ENCODE assay signal across 18 cellular contexts in genomic region chr14:99183716-99184115, GRCh38.
A peak's percentile ranks its signal among the peaks of the same experiment; 100 is the strongest.
DNase-seq lines count a peak whose midpoint lies in the region; ATAC-seq, FAIRE-seq and TF ChIP-seq lines count a peak whose summit lies in the region.
"Had no signal": no experiment of that assay in that cellular context is flagged by ENCODE, and none has a peak within 500 bp of the region (broad histone marks: within the 10 kb centered on the region; RNA-seq: fewer than 3 reads in every experiment).

No MANE protein-coding gene starts in this region.

- H3K4me1 ChIP-seq in H1 (replicated peaks in 1 of 4; ENCODE audit: control insufficient read depth in 3 of 4, insufficient read depth in 4 of 4, low read length in 3 of 4): peaks cover 0 to 3% (median 1%) of the 10 kb centered on the region in 4 experiments; a peak in 4 of 7 replicates
- no peaks in the 10 kb centered on the region for H3K4me1 ChIP-seq in right atrium auricular region

- H2BK20ac ChIP-seq in H1 (ENCODE audit: low read length): no peak overlapping the region

- no peaks in the 10 kb centered on the region for H3K27me3 Mint-ChIP-seq in stimulated activated naive CD8-positive, alpha-beta T cell treated with anti-CD3 and anti-CD28 coated beads, Interleukin-15, Interleukin-2, amounts not matched to agents 100 ng/mL and 50 ng/mL, for 24 hours
- H3K27me3 Mint-ChIP-seq in activated T-cell treated with anti-CD3 and anti-CD28 coated beads, Interleukin-2, amount 50 U/mL, for 4 hours (ENCODE audit: low read depth): no peaks in the 10 kb centered on the region
- H3K27me3 Mint-ChIP-seq: activated B cell treated with CpG ODN at 0.5 μM for 24 hours; stimulated activated naive B cell treated with anti-CD40 and anti-IgM and Interleukin-4, amounts not matched to agents 10 μg/mL and 1 μg/mL and 100 μg/mL, for 72 hours had no signal

- no peak overlapping the region for H3K4ac ChIP-seq in H1 (replicated peaks; ENCODE audit: insufficient read length, low read depth, low read length)

- no peak for ATAC-seq in stimulated activated naive CD8-positive, alpha-beta T cell treated with anti-CD3 and anti-CD28 coated beads, Interleukin-15, Interleukin-2, amounts not matched to agents 100 U/mL and 50 U/mL, for 24 hours
- ATAC-seq in activated T-cell treated with anti-CD3 and anti-CD28 coated beads, Interleukin-2, amount 50 U/mL, for 4 hours: no peak
- no peak for ATAC-seq in HG02759 (IDR thresholded peaks at IDR 0.05; ENCODE audit: unreplicated experiment)
- ATAC-seq: stimulated activated naive B cell treated with anti-CD40 and anti-IgM and Interleukin-4, amounts not matched to agents 10 μg/mL and 1 μg/mL and 100 μg/mL, for 72 hours had no signal

- no peak for TF ChIP-seq POLR2A in H1 (IDR thresholded peaks at IDR 0.05; ENCODE audit: control extremely low read depth in 1 of 2, low read depth in 2 of 2, low read length in 2 of 2)

- H3K23ac ChIP-seq in H1 (ENCODE audit: insufficient read length): no peak overlapping the region

- H3K18ac ChIP-seq in H1 (ENCODE audit: extremely low read depth, low read length): no peak overlapping the region

- H3K4me3 ChIP-seq in H1 (ENCODE audit: extremely low read depth in 1 of 4, insufficient read depth in 2 of 4, low read depth in 3 of 4, low read length in 4 of 4) (no peak overlapping the region), right atrium auricular region (no peak overlapping the region)
- H3K4me3 ChIP-seq: PC-9, tibial nerve had no signal

- no peak overlapping the region for H3K14ac ChIP-seq in H1 (ENCODE audit: insufficient read length)

- no peaks in the 10 kb centered on the region for H3K36me3 ChIP-seq in H1 (ENCODE audit: control insufficient read depth in 2 of 4, insufficient read depth in 4 of 4, low read length in 3 of 4)
- no peaks in the 10 kb centered on the region for H3K36me3 ChIP-seq in right atrium auricular region
- H3K36me3 ChIP-seq: tibial nerve had no signal

- H3K56ac ChIP-seq in H1 (replicated peaks; ENCODE audit: insufficient read length, low read depth, low read length): no peak overlapping the region

- H3K79me2 ChIP-seq in H1 (ENCODE audit: control insufficient read depth in 1 of 2, insufficient read depth in 2 of 2, low read length in 2 of 2): peaks cover 0 to 13% of the 10 kb centered on the region in 2 experiments; a peak in 2 of 4 replicates

- no peak overlapping the region for H3K9ac ChIP-seq in H1 (replicated peaks in 1 of 4; ENCODE audit: extremely low read depth in 1 of 4, low read depth in 3 of 4, low read length in 3 of 4)

- no peaks in the 10 kb centered on the region; the same call in 1 of the 2 replicates for H3K79me1 ChIP-seq in H1 (ENCODE audit: low read depth, low read length)

- WGBS in H1 (ENCODE audit: extremely low coverage in 1 of 2, insufficient coverage in 1 of 2, insufficient read length in 1 of 2, insufficient replicate concordance in 2 of 2, low coverage in 1 of 2, low lambda C conversion rate in 2 of 2, missing lambda C conversion rate in 1 of 2), 2 experiments: 88% methylated on average over 8 of the region's 8 CpGs; no CpG with 5 or more reads in 1 of the 2 experiments

- H3K4me2 ChIP-seq in H1 (ENCODE audit: insufficient read depth in 1 of 2, low read depth in 2 of 2, low read length in 2 of 2): no peak overlapping the region
- H3K4me2 ChIP-seq: PC-9 had no signal

- no peaks in the 10 kb centered on the region for H3K9me3 Mint-ChIP-seq in stimulated activated naive CD8-positive, alpha-beta T cell treated with anti-CD3 and anti-CD28 coated beads, Interleukin-15, Interleukin-2, amounts not matched to agents 100 ng/mL and 50 ng/mL, for 24 hours
- H3K9me3 Mint-ChIP-seq in activated T-cell treated with anti-CD3 and anti-CD28 coated beads, Interleukin-2, amount 50 U/mL, for 4 hours: no peaks in the 10 kb centered on the region
- H3K9me3 Mint-ChIP-seq: activated B cell treated with CpG ODN at 0.5 μM for 24 hours had no signal

- no peak overlapping the region for H4K91ac ChIP-seq in H1 (replicated peaks; ENCODE audit: insufficient read length, low read length)

- TF ChIP-seq RAD21 in H1 (IDR thresholded peaks at IDR 0.05 in 1 of 2, conservative IDR thresholded peaks at IDR 0.05 in 1 of 2; ENCODE audit: low read depth in 2 of 2, low read length in 2 of 2): no peak

- no peak for TF ChIP-seq EP300 in H1 (IDR thresholded peaks at IDR 0.05; ENCODE audit: borderline replicate concordance in 1 of 2, low read depth in 2 of 2, low read length in 2 of 2)

- DNase-seq in stimulated activated naive CD8-positive, alpha-beta T cell treated with anti-CD3 and anti-CD28 coated beads, Interleukin-15, Interleukin-2, amounts not matched to agents 100 U/mL and 50 U/mL, for 24 hours: no peak
- no peak for DNase-seq in activated T-cell treated with anti-CD3 and anti-CD28 coated beads, Interleukin-2, amount 50 U/mL, for 4 hours
- DNase-seq in H1 (ENCODE audit: low read depth in 1 of 2, low spot score in 2 of 2) (no peak), OCI-M1 (lab: John Stamatoyannopoulos, UW) (no peak), NCI-H187 treated with DMSO at 0.1 percent for 48 hours (lab: John Stamatoyannopoulos, UW) (no peak), right atrium auricular region (ENCODE audit: low spot score) (no peak)
- DNase-seq: activated B cell treated with CpG ODN at 0.5 μM for 24 hours; GOT3; MV-4-11; NCI-H1694; NCI-H345; PC-9; SIG-M5; stimulated activated naive B cell treated with anti-CD40 and anti-IgM and Interleukin-4, amounts not matched to agents 10 μg/mL and 1 μg/mL and 100 μg/mL, for 72 hours; T-helper 9 cell had no signal

- no peak overlapping the region; the same call in 1 of the 2 replicates for H2BK5ac ChIP-seq in H1 (ENCODE audit: low read depth, low read length)

- H4K5ac ChIP-seq in H1 (ENCODE audit: insufficient read length, low read depth, low read length): no peak overlapping the region

- H3K23me2 ChIP-seq in H1 (ENCODE audit: low read depth, low read length): no peaks in the 10 kb centered on the region

- H3K4me1 Mint-ChIP-seq in stimulated activated naive CD8-positive, alpha-beta T cell treated with anti-CD3 and anti-CD28 coated beads, Interleukin-15, Interleukin-2, amounts not matched to agents 100 ng/mL and 50 ng/mL, for 24 hours (ENCODE audit: low read depth): peaks cover 96% of the 10 kb centered on the region
- H3K4me1 Mint-ChIP-seq in activated T-cell treated with anti-CD3 and anti-CD28 coated beads, Interleukin-2, amount 50 U/mL, for 4 hours (ENCODE audit: low read depth): peaks cover 93% of the 10 kb centered on the region
- H3K4me1 Mint-ChIP-seq: activated B cell treated with CpG ODN at 0.5 μM for 24 hours; stimulated activated naive B cell treated with anti-CD40 and anti-IgM and Interleukin-4, amounts not matched to agents 10 μg/mL and 1 μg/mL and 100 μg/mL, for 72 hours had no signal

- H3K27ac ChIP-seq in H1 (ENCODE audit: low read depth, low read length) (no peak overlapping the region), right atrium auricular region (no peak overlapping the region)
- H3K27ac ChIP-seq: PC-9, tibial nerve had no signal

- FAIRE-seq in H1 (lab: Jason Lieb, UNC): no peak

- H3K27me3 ChIP-seq in H1 (replicated peaks in 1 of 4; ENCODE audit: control insufficient read depth in 3 of 4, extremely low read depth in 1 of 4, insufficient read depth in 3 of 4, low read length in 3 of 4) (no peaks in the 10 kb centered on the region), right atrium auricular region (no peaks in the 10 kb centered on the region)

- peaks cover 27% of the 10 kb centered on the region for H3K36me3 Mint-ChIP-seq in stimulated activated naive CD8-positive, alpha-beta T cell treated with anti-CD3 and anti-CD28 coated beads, Interleukin-15, Interleukin-2, amounts not matched to agents 100 ng/mL and 50 ng/mL, for 24 hours (ENCODE audit: low read depth)
- H3K36me3 Mint-ChIP-seq in activated T-cell treated with anti-CD3 and anti-CD28 coated beads, Interleukin-2, amount 50 U/mL, for 4 hours (ENCODE audit: insufficient read depth): peaks cover 17% of the 10 kb centered on the region
- H3K36me3 Mint-ChIP-seq: stimulated activated naive B cell treated with anti-CD40 and anti-IgM and Interleukin-4, amounts not matched to agents 10 μg/mL and 1 μg/mL and 100 μg/mL, for 72 hours had no signal

- 0 out of 2 replicates have a peak overlapping the region, but pooled peaks have one; percentile 60 for H2BK12ac ChIP-seq in H1 (ENCODE audit: low read depth, low read length)

- no peak overlapping the region for H2BK120ac ChIP-seq in H1 (replicated peaks; ENCODE audit: low read depth, low read length)

- no peak for TF ChIP-seq CTCF in H1 (IDR thresholded peaks at IDR 0.05; ENCODE audit: control extremely low read depth in 1 of 3, insufficient read depth in 1 of 3, low read depth in 1 of 3, low read length in 3 of 3)
- TF ChIP-seq CTCF in right atrium auricular region (IDR thresholded peaks at IDR 0.05): no peak

- no peak overlapping the region for H2AK5ac ChIP-seq in H1 (ENCODE audit: low read depth, low read length)

- H4K20me1 ChIP-seq in H1 (replicated peaks in 1 of 2; ENCODE audit: control insufficient read depth in 1 of 2, insufficient read depth in 2 of 2, low read length in 2 of 2): peaks cover 0 to 2% of the 10 kb centered on the region in 2 experiments

- peak overlapping the region; percentile 100 for H3K27ac Mint-ChIP-seq in stimulated activated naive CD8-positive, alpha-beta T cell treated with anti-CD3 and anti-CD28 coated beads, Interleukin-15, Interleukin-2, amounts not matched to agents 100 ng/mL and 50 ng/mL, for 24 hours
- H3K27ac Mint-ChIP-seq: activated B cell treated with CpG ODN at 0.5 μM for 24 hours; stimulated activated naive B cell treated with anti-CD40 and anti-IgM and Interleukin-4, amounts not matched to agents 10 μg/mL and 1 μg/mL and 100 μg/mL, for 72 hours had no signal

- H3K9me3 ChIP-seq in H1 (ENCODE audit: insufficient read depth in 2 of 2, low read depth in 1 of 2, low read length in 1 of 2) (no peaks in the 10 kb centered on the region), right atrium auricular region (no peaks in the 10 kb centered on the region)
- H3K9me3 ChIP-seq: tibial nerve had no signal

- H2AFZ ChIP-seq in H1 (ENCODE audit: low read length): no peak overlapping the region
- H2AFZ ChIP-seq: PC-9 had no signal

- POLR2A ChIA-PET in H1 (lab: Charles Lee; ENCODE audit: partially characterized antibody): no interaction called here

- H2BK15ac ChIP-seq in H1 (ENCODE audit: low read length): no peak overlapping the region

- peak overlapping the region; percentile 66; the same call in 1 of the 2 replicates for H4K8ac ChIP-seq in H1 (ENCODE audit: extremely low read depth, insufficient read depth, low read length)

- CTCF ChIA-PET in H1 (lab: Charles Lee; ENCODE audit: partially characterized antibody): interaction anchor here (1.2 kb wide), 1 partner anchor 43 kb away, joined by 3 read pairs; no protein-coding TSS in a partner anchor

- peak overlapping the region; percentile 85 for H3K4me3 Mint-ChIP-seq in stimulated activated naive CD8-positive, alpha-beta T cell treated with anti-CD3 and anti-CD28 coated beads, Interleukin-15, Interleukin-2, amounts not matched to agents 100 ng/mL and 50 ng/mL, for 24 hours
- peak overlapping the region; percentile 70 for H3K4me3 Mint-ChIP-seq in activated T-cell treated with anti-CD3 and anti-CD28 coated beads, Interleukin-2, amount 50 U/mL, for 4 hours
- H3K4me3 Mint-ChIP-seq: activated B cell treated with CpG ODN at 0.5 μM for 24 hours; stimulated activated naive B cell treated with anti-CD40 and anti-IgM and Interleukin-4, amounts not matched to agents 10 μg/mL and 1 μg/mL and 100 μg/mL, for 72 hours had no signal

TF ChIP-seq in H1, 55 proteins besides CTCF, POLR2A, EP300 and RAD21 (continues in another document):
- TF ChIP-seq SP1 (IDR thresholded peaks at IDR 0.05; ENCODE audit: low read depth, low read length): no peak
